ENCODE assay signal across 8 cellular contexts in the genomic region with DNA sequence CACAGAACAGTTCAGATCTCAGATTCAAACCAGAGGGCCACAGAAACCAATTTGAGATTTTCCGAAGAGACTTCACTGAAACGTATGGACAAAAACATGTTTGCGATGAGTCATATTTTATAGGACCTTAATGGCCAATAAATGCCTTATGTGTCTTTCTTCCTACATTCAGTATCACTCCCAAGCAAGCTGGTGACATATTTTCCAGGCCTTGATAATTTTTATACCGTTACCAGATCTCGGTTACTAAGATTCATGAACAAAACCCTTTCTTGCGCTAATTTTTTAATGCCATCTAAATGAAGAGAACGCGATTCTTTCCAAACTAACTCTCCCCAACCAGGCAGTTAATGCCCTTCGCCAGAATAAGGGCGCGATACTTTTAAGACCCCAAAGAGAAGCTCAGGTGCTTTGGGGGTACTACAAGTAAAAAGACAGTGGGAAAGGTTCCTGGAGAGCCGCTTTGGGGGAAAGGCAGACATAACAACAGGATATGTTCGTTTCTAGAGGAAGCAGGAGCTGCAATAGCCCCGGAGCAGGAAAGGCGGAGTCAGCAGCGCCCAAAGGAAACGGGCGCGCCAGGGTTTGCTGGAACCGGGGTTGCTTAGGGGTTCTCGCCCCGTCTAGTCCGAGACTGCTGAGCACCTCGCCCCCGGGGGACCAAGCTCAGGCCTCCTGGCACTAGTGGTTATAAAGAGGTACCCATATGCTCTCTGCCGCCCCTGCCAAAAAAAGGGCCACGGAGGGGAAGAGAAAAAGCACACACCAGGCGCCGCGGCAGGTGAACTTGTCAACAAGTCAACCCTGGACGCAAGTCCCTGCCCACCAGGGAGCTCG. TPM values are rescaled to one million over a fixed set of nuclear protein-coding genes. Genes with fewer than 3 reads are reported as not detected.
A peak's percentile ranks its signal among the peaks of the same experiment; 100 is the strongest.
DNase-seq lines count a peak whose midpoint lies in the region; ATAC-seq and TF ChIP-seq lines count a peak whose summit lies in the region.

No MANE protein-coding gene starts in this region.

- no peaks in the 10 kb centered on the region for H3K36me3 Mint-ChIP-seq in natural killer cell

- H3K4me3 Mint-ChIP-seq in natural killer cell: peak overlapping the region; percentile 82

- no peaks in the 10 kb centered on the region for H4K20me1 ChIP-seq in DND-41 (ENCODE audit: insufficient read depth, low read length)

- intact Hi-C loops in natural killer cell (cut with micrococcal nuclease): no loop called here

- no peaks in the 10 kb centered on the region for H3K9me3 Mint-ChIP-seq in natural killer cell

- H3K27ac ChIP-seq in DND-41 (ENCODE audit: low read length): no peak overlapping the region

- no peaks in the 10 kb centered on the region for H3K36me3 ChIP-seq in DND-41 (ENCODE audit: insufficient read depth, low read length)

- H3K4me1 ChIP-seq in DND-41 (ENCODE audit: insufficient read depth, low read length): peaks cover 7% of the 10 kb centered on the region

- H3K79me2 ChIP-seq in DND-41 (ENCODE audit: insufficient read depth, low read length): no peaks in the 10 kb centered on the region

- H3K9ac ChIP-seq in DND-41 (ENCODE audit: low read depth, low read length): no peak overlapping the region

- H3K9me3 ChIP-seq in DND-41 (ENCODE audit: insufficient read depth, low read length, severe bottlenecking): no peaks in the 10 kb centered on the region

- H3K4me3 ChIP-seq in DND-41 (ENCODE audit: low read depth in 1 of 2, low read length in 2 of 2): peak overlapping the region in 1 of 2 experiments; percentile 42; a peak in 2 of 4 replicates
- H3K4me3 ChIP-seq in fibroblast of villous mesenchyme (ENCODE audit: low read depth, low read length): peak overlapping the region; percentile 46

- peaks cover 60% of the 10 kb centered on the region for H3K27me3 ChIP-seq in DND-41 (ENCODE audit: insufficient read depth, low read length, poor library complexity)

- DNase-seq in DND-41 (peak; percentile 8), NCI-H1694 treated with DMSO at 0.1 percent for 48 hours (lab: John Stamatoyannopoulos, UW) (peak; percentile 53), fibroblast of villous mesenchyme (ENCODE audit: low read depth) (no peak), natural killer cell (no peak), globus pallidus (ENCODE audit: low spot score) (no peak)
- DNase-seq in activated CD8-positive, alpha-beta memory T cell treated with anti-CD3 and anti-CD28 coated beads for 48 hours (ENCODE audit: low read depth in 2 of 3, low spot score in 2 of 3): peak in 2 of 3 experiments; percentile 4 to 10
- no peak for DNase-seq in effector CD4-positive, alpha-beta T cell

- TF ChIP-seq CTCF in DND-41 (IDR thresholded peaks at IDR 0.05; ENCODE audit: borderline replicate concordance, extremely low read depth, low read length, poor library complexity, severe bottlenecking) (no peak), fibroblast of villous mesenchyme (IDR thresholded peaks at IDR 0.05; ENCODE audit: insufficient read depth, low read depth, low read length) (no peak), natural killer cell (IDR thresholded peaks at IDR 0.05) (no peak)

- peak overlapping the region; percentile 59 for H2AFZ ChIP-seq in DND-41 (ENCODE audit: low read depth, low read length)

- peaks cover 4 to 7% of the 10 kb centered on the region in 2 donors for H3K4me1 Mint-ChIP-seq in natural killer cell

- no peak overlapping the region for H3K27ac Mint-ChIP-seq in natural killer cell

- ATAC-seq in DND-41 (ENCODE audit: insufficient read depth, low read depth) (0 out of 3 replicates have a peak, but pooled peaks have one; percentile 47), GM21825 (IDR thresholded peaks at IDR 0.05; ENCODE audit: unreplicated experiment) (peak; percentile 14), natural killer cell (no peak)

- peak overlapping the region; percentile 56 for H3K4me2 ChIP-seq in DND-41 (ENCODE audit: insufficient read depth, low read length)

- H3K27me3 Mint-ChIP-seq in natural killer cell (ENCODE audit: low read depth in 2 of 2): peaks cover 42 to 60% of the 10 kb centered on the region in 2 donors

RNA-seq across cellular contexts. Expression of a gene that starts 0.9 kb away (rescaled TPM):
- 1.9 and 4.3 TPM in 2 replicates for total RNA-seq in fibroblast of villous mesenchyme
- total RNA-seq in natural killer cell: 1 to 10 TPM in 2 of 3 donors, under 1 TPM in 1; 0.75 to 1.9 (median 1.4) TPM

Comparison
In these comparisons a context has a peak if more than half of its experiments do, and no peak if none do; other contexts are left out.
1. ATAC-seq: peak in DND-41 (single experiment) and GM21825 (single experiment); none in natural killer cell (0 of 3).
2. DNase-seq: peak in DND-41 (single experiment), NCI-H1694 treated with DMSO at 0.1 percent for 48 hours (single experiment) and activated CD8-positive, alpha-beta memory T cell treated with anti-CD3 and anti-CD28 coated beads for 48 hours (2 of 3); none in fibroblast of villous mesenchyme (single experiment), natural killer cell (single experiment), effector CD4-positive, alpha-beta T cell (single experiment) and globus pallidus (single experiment).